Comparison of ENCODE assay signal across 27 cellular contexts in the genomic region with DNA sequence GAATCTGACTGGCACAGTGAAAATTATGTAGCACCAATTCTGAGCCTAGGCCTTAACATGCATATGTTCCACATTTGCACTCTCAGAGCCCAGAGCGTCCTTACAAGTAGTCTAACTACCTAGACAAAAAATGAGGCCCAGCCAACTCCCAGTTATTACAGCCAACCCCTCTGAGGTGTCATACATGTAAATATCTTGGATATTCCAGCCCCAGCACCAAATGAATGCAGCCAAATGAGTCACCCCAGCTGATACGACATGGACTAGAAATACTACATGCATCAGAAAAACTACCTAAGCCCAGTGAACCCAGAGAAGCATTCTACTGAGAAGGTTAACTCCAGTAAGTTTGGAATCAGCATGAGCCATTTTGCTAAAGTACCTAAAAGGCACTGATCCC.
"Had no signal": no experiment of that assay in that cellular context is flagged by ENCODE, and none has a peak within 500 bp of the region (broad histone marks: within the 10 kb centered on the region; RNA-seq: fewer than 3 reads in every experiment).

No MANE protein-coding gene starts in this region.

- H3K27ac Mint-ChIP-seq: activated CD4-positive, alpha-beta memory T cell treated with anti-CD3 and anti-CD28 coated beads for 36 hours; activated CD4-positive, alpha-beta T cell treated with anti-CD3 and anti-CD28 coated beads for 36 hours; activated CD4-positive, alpha-beta T cell treated with anti-CD3 and anti-CD28 coated beads, Interleukin-2, amount 10 ng/mL, durations not matched to agents 24 days and 14 days; activated CD8-positive, alpha-beta memory T cell treated with anti-CD3 and anti-CD28 coated beads, Interleukin-2, amount 10 ng/mL, durations not matched to agents 7 days and 5 days; activated CD8-positive, alpha-beta T cell treated with anti-CD3 and anti-CD28 coated beads, Interleukin-2, amount 10 ng/mL, durations not matched to agents 7 days and 5 days; activated naive CD4-positive, alpha-beta T cell treated with anti-CD3 and anti-CD28 coated beads, Interleukin-2, amount 10 ng/mL, durations not matched to agents 7 days and 5 days; activated naive CD4-positive, alpha-beta T cell treated with anti-CD3 and anti-CD28 coated beads, Interleukin-2, amount 50 U/mL, for 72 hours; activated naive CD8-positive, alpha-beta T cell treated with anti-CD3 and anti-CD28 coated beads, Interleukin-2, amount 10 ng/mL, durations not matched to agents 7 days and 5 days; activated T-helper 1 cell treated with anti-CD3 and anti-CD28 coated beads, Interleukin-12 subunit alpha, Interleukin-12 subunit beta, Interleukin-2, Interleukin-4 antibody, amounts not matched to agents 30 ng/mL and 10 ng/mL and 1 ng/mL, durations not matched to agents 14 hours and 24 hours and 36 hours; brain; effector memory CD8-positive, alpha-beta T cell had no signal

- H3K4me3 Mint-ChIP-seq: activated CD4-positive, alpha-beta memory T cell treated with anti-CD3 and anti-CD28 coated beads for 36 hours; activated CD4-positive, alpha-beta T cell treated with anti-CD3 and anti-CD28 coated beads for 36 hours; activated CD4-positive, alpha-beta T cell treated with anti-CD3 and anti-CD28 coated beads, Interleukin-2, amount 10 ng/mL, durations not matched to agents 24 days and 14 days; activated CD8-positive, alpha-beta memory T cell treated with anti-CD3 and anti-CD28 coated beads, Interleukin-2, amount 10 ng/mL, durations not matched to agents 7 days and 5 days; activated CD8-positive, alpha-beta T cell treated with anti-CD3 and anti-CD28 coated beads, Interleukin-2, amount 10 ng/mL, durations not matched to agents 7 days and 5 days; activated naive CD4-positive, alpha-beta T cell treated with anti-CD3 and anti-CD28 coated beads, Interleukin-2, amount 10 ng/mL, durations not matched to agents 7 days and 5 days; activated naive CD8-positive, alpha-beta T cell treated with anti-CD3 and anti-CD28 coated beads, Interleukin-2, amount 10 ng/mL, durations not matched to agents 7 days and 5 days; activated T-helper 1 cell treated with anti-CD3 and anti-CD28 coated beads, Interleukin-12 subunit alpha, Interleukin-12 subunit beta, Interleukin-2, Interleukin-4 antibody, amounts not matched to agents 30 ng/mL and 10 ng/mL and 1 ng/mL, durations not matched to agents 14 hours and 24 hours and 36 hours; brain; effector memory CD8-positive, alpha-beta T cell had no signal

- H3K27me3 Mint-ChIP-seq: activated CD4-positive, alpha-beta T cell treated with anti-CD3 and anti-CD28 coated beads for 36 hours; activated CD4-positive, alpha-beta T cell treated with anti-CD3 and anti-CD28 coated beads, Interleukin-2, amount 10 ng/mL, durations not matched to agents 24 days and 14 days; activated CD8-positive, alpha-beta memory T cell treated with anti-CD3 and anti-CD28 coated beads, Interleukin-2, amount 10 ng/mL, durations not matched to agents 7 days and 5 days; activated naive CD4-positive, alpha-beta T cell treated with anti-CD3 and anti-CD28 coated beads, Interleukin-2, amount 10 ng/mL, durations not matched to agents 7 days and 5 days; activated naive CD8-positive, alpha-beta T cell treated with anti-CD3 and anti-CD28 coated beads, Interleukin-2, amount 10 ng/mL, durations not matched to agents 7 days and 5 days; brain; effector memory CD8-positive, alpha-beta T cell had no signal

- H3K27me3 ChIP-seq: ascending aorta, esophagus squamous epithelium had no signal

- H3K36me3 ChIP-seq: ascending aorta, esophagus squamous epithelium had no signal

- ATAC-seq: activated CD4-positive, alpha-beta T cell treated with anti-CD3 and anti-CD28 coated beads for 36 hours; activated CD8-positive, alpha-beta memory T cell treated with anti-CD3 and anti-CD28 coated beads, Interleukin-2, amount 10 ng/mL, durations not matched to agents 7 days and 5 days; activated CD8-positive, alpha-beta T cell treated with anti-CD3 and anti-CD28 coated beads, Interleukin-2, amount 10 ng/mL, durations not matched to agents 7 days and 5 days; activated naive CD4-positive, alpha-beta T cell treated with anti-CD3 and anti-CD28 coated beads, Interleukin-2, amount 50 U/mL, for 72 hours; effector memory CD8-positive, alpha-beta T cell had no signal

- H3K4me1 Mint-ChIP-seq: activated CD4-positive, alpha-beta T cell treated with anti-CD3 and anti-CD28 coated beads for 36 hours; activated CD4-positive, alpha-beta T cell treated with anti-CD3 and anti-CD28 coated beads, Interleukin-2, amount 10 ng/mL, durations not matched to agents 24 days and 14 days; activated CD8-positive, alpha-beta memory T cell treated with anti-CD3 and anti-CD28 coated beads, Interleukin-2, amount 10 ng/mL, durations not matched to agents 7 days and 5 days; activated naive CD4-positive, alpha-beta T cell treated with anti-CD3 and anti-CD28 coated beads, Interleukin-2, amount 10 ng/mL, durations not matched to agents 7 days and 5 days; activated naive CD8-positive, alpha-beta T cell treated with anti-CD3 and anti-CD28 coated beads, Interleukin-2, amount 10 ng/mL, durations not matched to agents 7 days and 5 days; brain had no signal

- H3K36me3 Mint-ChIP-seq: activated CD4-positive, alpha-beta memory T cell treated with anti-CD3 and anti-CD28 coated beads for 36 hours; activated CD8-positive, alpha-beta memory T cell treated with anti-CD3 and anti-CD28 coated beads, Interleukin-2, amount 10 ng/mL, durations not matched to agents 7 days and 5 days; activated naive CD4-positive, alpha-beta T cell treated with anti-CD3 and anti-CD28 coated beads, Interleukin-2, amount 10 ng/mL, durations not matched to agents 7 days and 5 days; activated naive CD8-positive, alpha-beta T cell treated with anti-CD3 and anti-CD28 coated beads, Interleukin-2, amount 10 ng/mL, durations not matched to agents 7 days and 5 days; brain had no signal

- H3K4me1 ChIP-seq: ascending aorta, esophagus squamous epithelium had no signal

- H3K27ac ChIP-seq: ascending aorta, esophagus squamous epithelium had no signal

- DNase-seq: activated CD4-positive, alpha-beta memory T cell treated with anti-CD3 and anti-CD28 coated beads for 36 hours; activated CD4-positive, alpha-beta T cell treated with anti-CD3 and anti-CD28 coated beads for 36 hours; activated CD4-positive, alpha-beta T cell treated with anti-CD3 and anti-CD28 coated beads, Interleukin-2, amount 10 ng/mL, durations not matched to agents 24 days and 14 days; activated CD4-positive, CD25-positive, alpha-beta regulatory T cell; activated CD4-positive, CD25-positive, alpha-beta regulatory T cell treated with anti-CD3 and anti-CD28 coated beads, Interleukin-2, amount 50 U/mL, for 72 hours; activated CD8-positive, alpha-beta memory T cell treated with anti-CD3 and anti-CD28 coated beads, Interleukin-2, amount 10 ng/mL, durations not matched to agents 7 days and 5 days; activated CD8-positive, alpha-beta memory T cell treated with anti-CD3 and anti-CD28 coated beads, Interleukin-2, amount 50 U/mL, for 4 hours; activated CD8-positive, alpha-beta T cell treated with anti-CD3 and anti-CD28 coated beads, Interleukin-2, amount 10 ng/mL, durations not matched to agents 7 days and 5 days; activated gamma-delta T cell; activated naive CD4-positive, alpha-beta T cell; activated naive CD4-positive, alpha-beta T cell treated with anti-CD3 and anti-CD28 coated beads, Interleukin-2, amount 10 ng/mL, durations not matched to agents 7 days and 5 days; activated naive CD8-positive, alpha-beta T cell treated with anti-CD3 and anti-CD28 coated beads, Interleukin-2, amount 10 ng/mL, durations not matched to agents 7 days and 5 days; activated T-cell treated with anti-CD3 and anti-CD28 coated beads, Interleukin-2, amount 50 U/mL, for 1 hour; activated T-cell treated with anti-CD3 and anti-CD28 coated beads, Interleukin-2, amount 50 U/mL, for 48 hours; caudate nucleus; cortex of kidney; dermis blood vessel endothelial cell; effector CD4-positive, alpha-beta T cell; effector memory CD8-positive, alpha-beta T cell; erythroblast; esophagus squamous epithelium; head of caudate nucleus; T-helper 2 cell had no signal

- H3K9me3 Mint-ChIP-seq: activated CD4-positive, alpha-beta T cell treated with anti-CD3 and anti-CD28 coated beads, Interleukin-2, amount 10 ng/mL, durations not matched to agents 24 days and 14 days; activated naive CD8-positive, alpha-beta T cell treated with anti-CD3 and anti-CD28 coated beads, Interleukin-2, amount 10 ng/mL, durations not matched to agents 7 days and 5 days had no signal

- H3K4me3 ChIP-seq: ascending aorta, esophagus squamous epithelium had no signal
